Comparison of ENCODE assay signal across 8 cellular contexts in the genomic region with DNA sequence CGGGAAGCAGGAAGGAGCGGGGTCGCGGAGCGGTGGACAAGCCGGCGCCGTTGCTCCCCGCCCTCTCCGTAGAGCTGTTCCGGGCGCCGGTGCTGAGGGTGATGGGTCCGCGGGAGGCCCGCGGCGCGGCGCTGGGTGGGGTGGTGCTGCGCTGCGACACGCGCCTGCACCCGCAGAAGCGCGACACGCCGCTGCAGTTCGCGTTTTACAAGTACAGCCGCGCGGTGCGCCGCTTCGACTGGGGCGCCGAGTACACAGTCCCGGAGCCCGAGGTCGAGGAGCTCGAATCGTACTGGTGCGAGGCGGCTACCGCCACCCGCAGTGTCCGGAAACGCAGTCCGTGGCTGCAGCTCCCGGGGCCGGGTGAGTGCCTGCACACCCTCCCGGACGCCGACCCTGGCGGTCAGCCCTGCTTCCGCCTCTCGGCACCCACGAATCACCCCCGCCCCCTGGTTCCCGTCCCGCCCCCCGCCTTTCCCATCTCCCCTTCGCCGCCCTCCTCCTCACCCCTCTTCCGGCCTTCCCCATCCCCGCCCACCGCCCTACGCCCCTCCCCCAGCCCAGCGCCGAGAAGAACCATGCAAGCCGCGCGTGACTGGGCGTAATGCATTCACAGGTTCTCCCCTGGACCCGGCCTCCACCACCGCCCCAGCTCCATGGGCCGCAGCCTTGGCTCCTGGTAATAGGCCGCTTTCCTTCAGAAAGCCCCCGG. TPM values are rescaled to one million over a fixed set of nuclear protein-coding genes. Genes with fewer than 3 reads are reported as not detected.
DNase-seq lines count a peak whose midpoint lies in the region; ATAC-seq and TF ChIP-seq lines count a peak whose summit lies in the region.

No MANE protein-coding gene starts in this region.

- in situ Hi-C loops in GM13977 (cut with MboI; ENCODE audit: low pct_unique_long_range_greater_than_20kb, low sequenced_read_pairs, unreplicated experiment), result loop anchor here (25.0 kb wide), 1 partner anchor 89 kb away; a partner anchor contains a TSS

- peaks cover 3 to 83% of the 10 kb centered on the region in 2 donors for H3K27me3 ChIP-seq in left lung

- no peaks in the 10 kb centered on the region for H3K9me3 ChIP-seq in left lung

- intact Hi-C loops in dendritic cell treated with granulocyte-macrophage colony-stimulating factor and Interleukin-4, amounts not matched to agents 40 ng/mL and 50 ng/mL, for 4 days (cut with micrococcal nuclease), result no loop called here
- intact Hi-C loops in left lung (cut with DNase I), result no loop called here

- H3K4me1 Mint-ChIP-seq in activated CD4-positive, alpha-beta T cell treated with anti-CD3 and anti-CD28 coated beads, Interleukin-2, amount 10 ng/mL, durations not matched to agents 7 days and 5 days, result peaks cover 44% of the 10 kb centered on the region
- peaks cover 73% of the 10 kb centered on the region for H3K4me1 Mint-ChIP-seq in dendritic cell treated with granulocyte-macrophage colony-stimulating factor and Interleukin-4, amounts not matched to agents 40 ng/mL and 50 ng/mL, for 4 days (ENCODE audit: low read depth)

- TF ChIP-seq CTCF in GM13977 (IDR thresholded peaks at IDR 0.05; ENCODE audit: extremely low read depth, insufficient read depth, missing control alignments), result no peak
- TF ChIP-seq CTCF in left lung (IDR thresholded peaks at IDR 0.05), result no peak

- H3K9me3 Mint-ChIP-seq in activated CD4-positive, alpha-beta T cell treated with anti-CD3 and anti-CD28 coated beads, Interleukin-2, amount 10 ng/mL, durations not matched to agents 7 days and 5 days, result no peaks in the 10 kb centered on the region
- no peaks in the 10 kb centered on the region for H3K9me3 Mint-ChIP-seq in dendritic cell treated with granulocyte-macrophage colony-stimulating factor and Interleukin-4, amounts not matched to agents 40 ng/mL and 50 ng/mL, for 4 days

- POLR2A ChIA-PET in activated CD4-positive, alpha-beta T cell treated with anti-CD3 and anti-CD28 coated beads, Interleukin-2, amount 10 ng/mL, durations not matched to agents 7 days and 5 days (lab: Charles Lee), result no interaction called here

- peak overlapping the region; percentile 91 for H3K27ac Mint-ChIP-seq in activated CD4-positive, alpha-beta T cell treated with anti-CD3 and anti-CD28 coated beads, Interleukin-2, amount 10 ng/mL, durations not matched to agents 7 days and 5 days
- H3K27ac Mint-ChIP-seq in dendritic cell treated with granulocyte-macrophage colony-stimulating factor and Interleukin-4, amounts not matched to agents 40 ng/mL and 50 ng/mL, for 4 days, result peak overlapping the region; percentile 86

- no peaks in the 10 kb centered on the region for H3K36me3 ChIP-seq in left lung

- H3K4me3 Mint-ChIP-seq in activated CD4-positive, alpha-beta T cell treated with anti-CD3 and anti-CD28 coated beads, Interleukin-2, amount 10 ng/mL, durations not matched to agents 7 days and 5 days, result peak overlapping the region; percentile 83
- peak overlapping the region; percentile 82 for H3K4me3 Mint-ChIP-seq in dendritic cell treated with granulocyte-macrophage colony-stimulating factor and Interleukin-4, amounts not matched to agents 40 ng/mL and 50 ng/mL, for 4 days

- H3K4me1 ChIP-seq in left lung, result peaks cover 0 to 31% of the 10 kb centered on the region in 2 donors

- H3K36me3 Mint-ChIP-seq in activated CD4-positive, alpha-beta T cell treated with anti-CD3 and anti-CD28 coated beads, Interleukin-2, amount 10 ng/mL, durations not matched to agents 7 days and 5 days (ENCODE audit: low read depth), result no peaks in the 10 kb centered on the region
- peaks cover 6% of the 10 kb centered on the region for H3K36me3 Mint-ChIP-seq in dendritic cell treated with granulocyte-macrophage colony-stimulating factor and Interleukin-4, amounts not matched to agents 40 ng/mL and 50 ng/mL, for 4 days (ENCODE audit: low read depth)

- CTCF ChIA-PET in activated CD4-positive, alpha-beta T cell treated with anti-CD3 and anti-CD28 coated beads, Interleukin-2, amount 10 ng/mL, durations not matched to agents 7 days and 5 days (lab: Charles Lee), result interaction anchor here (0.8 to 2.5 kb wide), 11 partner anchors 9 to 235 kb away, joined by 3 to 14 read pairs (median 5); a partner anchor contains a TSS

- ATAC-seq in HG02885 (IDR thresholded peaks at IDR 0.05; ENCODE audit: poor library complexity, unreplicated experiment) (peak; percentile 61), left lung (peak; percentile 89)

- H3K4me3 ChIP-seq in left lung, result peak overlapping the region; percentile 68 to 75

- DNase-seq in 8988T (peak; percentile 69), GM13977 (ENCODE audit: low spot score) (peak; percentile 87), NCI-H2196 treated with DMSO at 0.1 percent for 48 hours (lab: John Stamatoyannopoulos, UW; ENCODE audit: unreplicated experiment) (peak; percentile 29), left lung (peak; percentile 88 to 92)
- peak; percentile 73 for DNase-seq in activated CD4-positive, alpha-beta T cell treated with anti-CD3 and anti-CD28 coated beads, Interleukin-2, amount 10 ng/mL, durations not matched to agents 7 days and 5 days
- DNase-seq in stimulated activated CD4-positive, alpha-beta T cell treated with anti-CD3 and anti-CD28 coated beads, Interleukin-4, amount 100 ng/mL, for 4 hours, result peak; percentile 52 to 64

- peak overlapping the region; percentile 79 to 85 for H3K27ac ChIP-seq in left lung

- H3K27me3 Mint-ChIP-seq in activated CD4-positive, alpha-beta T cell treated with anti-CD3 and anti-CD28 coated beads, Interleukin-2, amount 10 ng/mL, durations not matched to agents 7 days and 5 days, result peaks cover 78% of the 10 kb centered on the region
- H3K27me3 Mint-ChIP-seq in dendritic cell treated with granulocyte-macrophage colony-stimulating factor and Interleukin-4, amounts not matched to agents 40 ng/mL and 50 ng/mL, for 4 days, result peaks cover 18% of the 10 kb centered on the region

RNA-seq across cellular contexts. Expression of a gene that starts 5.4 kb away (rescaled TPM):
- under 1 TPM; 0.23 to 0.25 TPM for total RNA-seq in activated CD4-positive, alpha-beta T cell treated with anti-CD3 and anti-CD28 coated beads, Interleukin-2, amount 10 ng/mL, durations not matched to agents 7 days and 5 days
- 1 to 10 TPM in 1 of 2 donors, under 1 TPM in 1; 0.70 to 1.1 TPM for total RNA-seq in left lung

RNA-seq across cellular contexts. Expression of a gene that starts 19.8 kb away (rescaled TPM):
- not detected for total RNA-seq in activated CD4-positive, alpha-beta T cell treated with anti-CD3 and anti-CD28 coated beads, Interleukin-2, amount 10 ng/mL, durations not matched to agents 7 days and 5 days
- total RNA-seq in left lung, result under 1 TPM in 1 of 2 donors, not detected in 1; 0.34 TPM

RNA-seq across cellular contexts. Expression of a gene that starts 22.8 kb away (rescaled TPM):
- total RNA-seq in activated CD4-positive, alpha-beta T cell treated with anti-CD3 and anti-CD28 coated beads, Interleukin-2, amount 10 ng/mL, durations not matched to agents 7 days and 5 days, result 10 to 100 TPM; 21.6 TPM
- total RNA-seq in left lung, result 10 to 100 TPM; 13.6 to 18.9 TPM

RNA-seq across cellular contexts. Expression of a gene that starts 39.3 kb away (rescaled TPM):
- 10 to 100 TPM; 22.9 to 28.0 TPM for total RNA-seq in activated CD4-positive, alpha-beta T cell treated with anti-CD3 and anti-CD28 coated beads, Interleukin-2, amount 10 ng/mL, durations not matched to agents 7 days and 5 days
- total RNA-seq in left lung, result 10 to 100 TPM; 27.3 to 32.2 TPM

Comparison
In these comparisons a context has a peak if more than half of its experiments do, and no peak if none do; other contexts are left out.
1. Peak in every context shown above with its lines: DNase-seq, ATAC-seq, H3K4me3 ChIP-seq and H3K27ac ChIP-seq.
2. DNase-seq: peak in every context shown above with its lines; median percentile 90 in left lung; 87 in GM13977; 73 in activated CD4-positive, alpha-beta T cell treated with anti-CD3 and anti-CD28 coated beads, Interleukin-2, amount 10 ng/mL, durations not matched to agents 7 days and 5 days; 69 in 8988T; 58 in stimulated activated CD4-positive, alpha-beta T cell treated with anti-CD3 and anti-CD28 coated beads, Interleukin-4, amount 100 ng/mL, for 4 hours; 29 in NCI-H2196 treated with DMSO at 0.1 percent for 48 hours.